7 cellular contexts compared by ENCODE assay signal in genomic region chr10:80455461-80456345, GRCh38. TPM values are rescaled to one million over a fixed set of nuclear protein-coding genes. Genes with fewer than 3 reads are reported as not detected.
A peak's percentile ranks its signal among the peaks of the same experiment; 100 is the strongest.
DNase-seq lines count a peak whose midpoint lies in the region; ATAC-seq and TF ChIP-seq lines count a peak whose summit lies in the region.

No MANE protein-coding gene starts in this region.

- no peak for DNase-seq in HL-60 (ENCODE audit: low read depth in 1 of 2, low spot score in 1 of 2)
- no peak for DNase-seq in activated naive CD4-positive, alpha-beta T cell treated with anti-CD3 and anti-CD28 coated beads, Interleukin-2, amount 50 U/mL, for 72 hours (ENCODE audit: low spot score in 2 of 2)
- DNase-seq in stimulated activated naive CD8-positive, alpha-beta T cell treated with anti-CD3 and anti-CD28 coated beads, Interleukin-15, amount 100 ng/mL, for 72 hours = no peak
- no peak for DNase-seq in OCI-M2 (lab: John Stamatoyannopoulos, UW; ENCODE audit: unreplicated experiment)
- no peak for DNase-seq in central memory CD4-positive, alpha-beta T cell

- TF ChIP-seq CTCF in HL-60 (IDR thresholded peaks at IDR 0.05; ENCODE audit: insufficient read depth, low read length) = no peak

- H3K27ac Mint-ChIP-seq in activated naive CD4-positive, alpha-beta T cell treated with anti-CD3 and anti-CD28 coated beads, Interleukin-2, amount 50 U/mL, for 72 hours = peak overlapping the region; percentile 95
- H3K27ac Mint-ChIP-seq in stimulated activated naive CD8-positive, alpha-beta T cell treated with anti-CD3 and anti-CD28 coated beads, Interleukin-15, amount 100 ng/mL, for 72 hours = peak overlapping the region; percentile 66 to 98

- H3K9me3 ChIP-seq in iPS-18a (ENCODE audit: control insufficient read depth, low read depth, low read length) = no peaks in the 10 kb centered on the region

- H3K4me3 Mint-ChIP-seq in stimulated activated naive CD8-positive, alpha-beta T cell treated with anti-CD3 and anti-CD28 coated beads, Interleukin-15, amount 100 ng/mL, for 72 hours = peak overlapping the region; percentile 88 to 97

- H3K4me1 Mint-ChIP-seq in stimulated activated naive CD8-positive, alpha-beta T cell treated with anti-CD3 and anti-CD28 coated beads, Interleukin-15, amount 100 ng/mL, for 72 hours = peaks cover 58% of the 10 kb centered on the region

- peaks cover 13 to 18% of the 10 kb centered on the region in 2 donors for H3K36me3 Mint-ChIP-seq in activated naive CD4-positive, alpha-beta T cell treated with anti-CD3 and anti-CD28 coated beads, Interleukin-2, amount 50 U/mL, for 72 hours

- no peaks in the 10 kb centered on the region for H3K9me3 Mint-ChIP-seq in activated naive CD4-positive, alpha-beta T cell treated with anti-CD3 and anti-CD28 coated beads, Interleukin-2, amount 50 U/mL, for 72 hours
- no peaks in the 10 kb centered on the region for H3K9me3 Mint-ChIP-seq in stimulated activated naive CD8-positive, alpha-beta T cell treated with anti-CD3 and anti-CD28 coated beads, Interleukin-15, amount 100 ng/mL, for 72 hours

- no peaks in the 10 kb centered on the region for H3K36me3 ChIP-seq in iPS-18a (ENCODE audit: control insufficient read depth, low read depth, low read length)

- H3K4me3 ChIP-seq in HL-60 (replicated peaks; ENCODE audit: insufficient read depth, low read length) = peak overlapping the region; percentile 83
- peak overlapping the region; percentile 88 for H3K4me3 ChIP-seq in iPS-18a (ENCODE audit: low read length)

- H3K27me3 ChIP-seq in HL-60 (ENCODE audit: insufficient read depth, poor library complexity, severe bottlenecking) (no peaks in the 10 kb centered on the region), iPS-18a (ENCODE audit: control insufficient read depth, insufficient read depth, low read length) (peaks cover 15% of the 10 kb centered on the region)

- peaks cover 44% of the 10 kb centered on the region for H3K4me1 ChIP-seq in iPS-18a (ENCODE audit: control insufficient read depth, low read depth, low read length)

- no peaks in the 10 kb centered on the region for H3K27me3 Mint-ChIP-seq in stimulated activated naive CD8-positive, alpha-beta T cell treated with anti-CD3 and anti-CD28 coated beads, Interleukin-15, amount 100 ng/mL, for 72 hours

- peak overlapping the region; percentile 75 for H3K27ac ChIP-seq in HL-60 (replicated peaks)
- H3K27ac ChIP-seq in iPS-18a (ENCODE audit: low read length) = no peak overlapping the region

- H3K9ac ChIP-seq in iPS-18a (ENCODE audit: low read length) = peak overlapping the region; percentile 92

- ATAC-seq in activated naive CD4-positive, alpha-beta T cell treated with anti-CD3 and anti-CD28 coated beads, Interleukin-2, amount 50 U/mL, for 72 hours = no peak
- ATAC-seq in stimulated activated naive CD8-positive, alpha-beta T cell treated with anti-CD3 and anti-CD28 coated beads, Interleukin-15, amount 100 ng/mL, for 72 hours = no peak
- no peak for ATAC-seq in GM21390 (IDR thresholded peaks at IDR 0.05; ENCODE audit: unreplicated experiment)

RNA-seq across cellular contexts. Expression of gene TSPAN14, which starts 1.6 kb away (rescaled TPM):
- total RNA-seq in activated naive CD4-positive, alpha-beta T cell treated with anti-CD3 and anti-CD28 coated beads, Interleukin-2, amount 50 U/mL, for 72 hours = 10 to 100 TPM; 30.7 to 53.6 TPM

RNA-seq across cellular contexts. Expression of gene PRXL2A, which starts 47.4 kb away (rescaled TPM):
- 10 to 100 TPM; 15.1 to 18.5 TPM for total RNA-seq in activated naive CD4-positive, alpha-beta T cell treated with anti-CD3 and anti-CD28 coated beads, Interleukin-2, amount 50 U/mL, for 72 hours
